Comparison of ENCODE assay signal across 21 cellular contexts in the genomic region with DNA sequence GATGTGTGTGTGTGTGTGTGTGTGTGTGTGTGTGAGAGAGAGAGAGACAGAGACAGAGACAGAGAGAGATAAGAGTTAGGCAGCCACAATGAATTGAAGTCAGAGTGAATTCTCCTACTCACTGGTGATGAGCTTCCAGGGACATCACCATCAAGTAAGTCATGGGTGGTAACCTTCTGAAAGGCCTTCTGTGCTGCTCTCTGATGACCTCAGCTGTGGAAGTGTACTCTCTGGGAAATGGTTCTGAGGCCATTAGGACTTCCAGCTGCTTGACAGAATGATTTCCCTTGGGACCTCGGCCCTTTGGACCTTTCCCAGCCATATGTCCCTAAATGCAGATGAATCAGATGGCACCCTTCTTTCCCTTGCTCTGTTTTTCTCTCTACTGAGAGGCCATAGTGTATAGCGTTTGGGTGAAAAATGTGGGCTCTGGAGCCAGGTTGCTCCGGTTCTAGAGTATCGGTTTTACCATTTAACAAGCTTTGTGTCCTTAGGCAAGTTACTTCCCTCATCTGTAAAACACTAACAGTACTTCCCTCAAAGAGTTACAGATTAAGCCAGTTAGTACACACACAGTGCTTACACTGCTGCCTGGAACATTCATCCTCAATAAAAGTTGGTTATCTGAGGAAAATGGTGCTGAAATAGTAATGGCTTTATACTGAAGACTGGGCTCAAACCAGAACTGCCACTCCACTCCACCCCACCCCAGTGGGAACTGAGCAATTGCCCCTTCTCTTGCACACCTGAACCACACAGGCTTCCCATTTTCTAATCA. TPM values are rescaled to one million over a fixed set of nuclear protein-coding genes. Genes with fewer than 3 reads are reported as not detected.
DNase-seq lines count a peak whose midpoint lies in the region; ATAC-seq and TF ChIP-seq lines count a peak whose summit lies in the region.
"Had no signal": no experiment of that assay in that cellular context is flagged by ENCODE, and none has a peak within 500 bp of the region (broad histone marks: within the 10 kb centered on the region; RNA-seq: fewer than 3 reads in every experiment).

No MANE protein-coding gene starts in this region.

- H3K4me3 Mint-ChIP-seq in progenitor cell of endocrine pancreas (ENCODE audit: low read depth) = no peak overlapping the region
- no peak overlapping the region for H3K4me3 Mint-ChIP-seq in stimulated activated naive B cell treated with anti-CD40 and anti-IgM and Interleukin-4, amounts not matched to agents 10 μg/mL and 1 μg/mL and 100 μg/mL, for 72 hours
- H3K4me3 Mint-ChIP-seq: activated naive CD8-positive, alpha-beta T cell; stimulated activated naive CD8-positive, alpha-beta T cell treated with anti-CD3 and anti-CD28 coated beads, Interleukin-15, amount 100 ng/mL, for 72 hours; T-helper 1 cell treated with Interleukin-12 subunit alpha and Interleukin-12 subunit beta and Interleukin-4 antibody, amounts not matched to agents 30 μg/mL and 1 μg/mL, for 36 hours had no signal

- H3K36me3 ChIP-seq in left ventricle myocardium inferior = no peaks in the 10 kb centered on the region
- no peaks in the 10 kb centered on the region for H3K36me3 ChIP-seq in effector memory CD4-positive, alpha-beta T cell (ENCODE audit: control insufficient read depth, insufficient read depth, low read length)
- H3K36me3 ChIP-seq: neutrophil had no signal

- H3K9me3 ChIP-seq in left ventricle myocardium inferior (replicated peaks) = no peaks in the 10 kb centered on the region
- no peaks in the 10 kb centered on the region for H3K9me3 ChIP-seq in effector memory CD4-positive, alpha-beta T cell (ENCODE audit: control insufficient read depth, low read length)
- H3K9me3 ChIP-seq: BLaER1, neutrophil had no signal

- TF ChIP-seq CTCF in VCaP (conservative IDR thresholded peaks at IDR 0.05) = no peak
- TF ChIP-seq CTCF in left ventricle myocardium inferior (IDR thresholded peaks at IDR 0.05; ENCODE audit: borderline replicate concordance) = no peak
- no peak for TF ChIP-seq CTCF in progenitor cell of endocrine pancreas (IDR thresholded peaks at IDR 0.05; ENCODE audit: unreplicated experiment)

- H3K4me1 Mint-ChIP-seq in progenitor cell of endocrine pancreas (ENCODE audit: low read depth) = peaks cover 20% of the 10 kb centered on the region
- peaks cover 0 to 7% of the 10 kb centered on the region in 2 donors for H3K4me1 Mint-ChIP-seq in stimulated activated naive B cell treated with anti-CD40 and anti-IgM and Interleukin-4, amounts not matched to agents 10 μg/mL and 1 μg/mL and 100 μg/mL, for 72 hours

- DNase-seq in EH (ENCODE audit: low read depth) (peak; percentile 52), left ventricle myocardium inferior (peak; percentile 43), progenitor cell of endocrine pancreas (ENCODE audit: low spot score, unreplicated experiment) (no peak), NCI-H2171 treated with DMSO at 0.1 percent for 48 hours (lab: John Stamatoyannopoulos, UW) (no peak)
- no peak for DNase-seq in stimulated activated naive B cell treated with anti-CD40 and anti-IgM and Interleukin-4, amounts not matched to agents 10 μg/mL and 1 μg/mL and 100 μg/mL, for 72 hours
- no peak for DNase-seq in effector memory CD4-positive, alpha-beta T cell
- no peak for DNase-seq in activated effector memory CD4-positive, alpha-beta T cell treated with Interleukin-2 at 50 U/mL for 16 hours
- DNase-seq: activated CD8-positive, alpha-beta memory T cell treated with anti-CD3 and anti-CD28 coated beads, Interleukin-2, amount 50 U/mL, for 48 hours; central memory CD4-positive, alpha-beta T cell; DND-41; hippocampal formation; NCI-H187 treated with DMSO at 0.1 percent for 48 hours; NCI-H526 treated with DMSO at 0.1 percent for 48 hours; stimulated activated naive CD8-positive, alpha-beta T cell treated with anti-CD3 and anti-CD28 coated beads, Interleukin-15, amount 100 ng/mL, for 72 hours had no signal

- intact Hi-C loops in left ventricle myocardium inferior (cut with micrococcal nuclease) = no loop called here

- H3K27ac Mint-ChIP-seq in progenitor cell of endocrine pancreas = peak overlapping the region; percentile 56
- H3K27ac Mint-ChIP-seq in stimulated activated naive B cell treated with anti-CD40 and anti-IgM and Interleukin-4, amounts not matched to agents 10 μg/mL and 1 μg/mL and 100 μg/mL, for 72 hours = no peak overlapping the region
- H3K27ac Mint-ChIP-seq: activated naive CD8-positive, alpha-beta T cell; T-helper 1 cell treated with Interleukin-12 subunit alpha and Interleukin-12 subunit beta and Interleukin-4 antibody, amounts not matched to agents 30 μg/mL and 1 μg/mL, for 36 hours had no signal

- no peak overlapping the region for H3K4me3 ChIP-seq in left ventricle myocardium inferior
- no peak overlapping the region for H3K4me3 ChIP-seq in effector memory CD4-positive, alpha-beta T cell (ENCODE audit: insufficient read depth, low read depth, low read length, poor library complexity, severe bottlenecking)
- H3K4me3 ChIP-seq: BLaER1 had no signal

- H3K27ac ChIP-seq in VCaP = peak overlapping the region; percentile 48
- peak overlapping the region; percentile 68 for H3K27ac ChIP-seq in left ventricle myocardium inferior (replicated peaks)
- H3K27ac ChIP-seq in effector memory CD4-positive, alpha-beta T cell (ENCODE audit: insufficient read depth, low read length, poor library complexity, severe bottlenecking) = no peak overlapping the region
- H3K27ac ChIP-seq: BLaER1, neutrophil, RWPE1 had no signal

- no peaks in the 10 kb centered on the region for H3K9me3 Mint-ChIP-seq in progenitor cell of endocrine pancreas (ENCODE audit: low read depth)
- H3K9me3 Mint-ChIP-seq in stimulated activated naive B cell treated with anti-CD40 and anti-IgM and Interleukin-4, amounts not matched to agents 10 μg/mL and 1 μg/mL and 100 μg/mL, for 72 hours = no peaks in the 10 kb centered on the region
- H3K9me3 Mint-ChIP-seq: stimulated activated naive CD8-positive, alpha-beta T cell treated with anti-CD3 and anti-CD28 coated beads, Interleukin-15, amount 100 ng/mL, for 72 hours; T-helper 1 cell treated with Interleukin-12 subunit alpha and Interleukin-12 subunit beta and Interleukin-4 antibody, amounts not matched to agents 30 μg/mL and 1 μg/mL, for 36 hours had no signal

- peaks cover 48% of the 10 kb centered on the region for H3K4me1 ChIP-seq in left ventricle myocardium inferior
- H3K4me1 ChIP-seq in effector memory CD4-positive, alpha-beta T cell (ENCODE audit: control insufficient read depth, insufficient read depth, low read length, poor library complexity, severe bottlenecking) = no peaks in the 10 kb centered on the region

- no peak for ATAC-seq in stimulated activated naive B cell treated with anti-CD40 and anti-IgM and Interleukin-4, amounts not matched to agents 10 μg/mL and 1 μg/mL and 100 μg/mL, for 72 hours (replicated peaks)
- ATAC-seq: activated CD4-positive, CD25-positive, alpha-beta regulatory T cell treated with anti-CD3 and anti-CD28 coated beads, Interleukin-2, amount 50 U/mL, for 24 hours; stimulated activated naive CD8-positive, alpha-beta T cell treated with anti-CD3 and anti-CD28 coated beads, Interleukin-15, amount 100 ng/mL, for 72 hours had no signal

- H3K27me3 ChIP-seq in left ventricle myocardium inferior (ENCODE audit: low read depth) = no peaks in the 10 kb centered on the region
- H3K27me3 ChIP-seq in effector memory CD4-positive, alpha-beta T cell (replicated peaks; ENCODE audit: control insufficient read depth, insufficient read depth, low read length, poor library complexity, severe bottlenecking) = no peaks in the 10 kb centered on the region
- H3K27me3 ChIP-seq: BLaER1 had no signal

- peaks cover 3% of the 10 kb centered on the region for H3K36me3 Mint-ChIP-seq in progenitor cell of endocrine pancreas (ENCODE audit: insufficient read depth)
- peaks cover 11 to 31% of the 10 kb centered on the region in 2 donors for H3K36me3 Mint-ChIP-seq in stimulated activated naive B cell treated with anti-CD40 and anti-IgM and Interleukin-4, amounts not matched to agents 10 μg/mL and 1 μg/mL and 100 μg/mL, for 72 hours

- no peaks in the 10 kb centered on the region for H3K27me3 Mint-ChIP-seq in progenitor cell of endocrine pancreas
- peaks cover 0 to 5% of the 10 kb centered on the region in 2 donors for H3K27me3 Mint-ChIP-seq in stimulated activated naive B cell treated with anti-CD40 and anti-IgM and Interleukin-4, amounts not matched to agents 10 μg/mL and 1 μg/mL and 100 μg/mL, for 72 hours
- H3K27me3 Mint-ChIP-seq: activated naive CD8-positive, alpha-beta T cell; stimulated activated naive CD8-positive, alpha-beta T cell treated with anti-CD3 and anti-CD28 coated beads, Interleukin-15, amount 100 ng/mL, for 72 hours had no signal

RNA-seq across cellular contexts. Expression of a gene that starts 7.6 kb away (rescaled TPM):
- total RNA-seq in left ventricle myocardium inferior (30.1 TPM), progenitor cell of endocrine pancreas (80.4 and 84.1 TPM in 2 replicates)

RNA-seq across cellular contexts. Expression of a gene that starts 59.2 kb away (rescaled TPM):
- total RNA-seq in left ventricle myocardium inferior = not detected
- total RNA-seq in progenitor cell of endocrine pancreas = 4.3 and 4.9 TPM in 2 replicates

Comparison
In these comparisons a context has a peak if more than half of its experiments do, and no peak if none do; other contexts are left out.
1. DNase-seq: peak in EH (single experiment) and left ventricle myocardium inferior (single experiment); none in progenitor cell of endocrine pancreas (single experiment), stimulated activated naive B cell treated with anti-CD40 and anti-IgM and Interleukin-4, amounts not matched to agents 10 μg/mL and 1 μg/mL and 100 μg/mL, for 72 hours (single experiment), effector memory CD4-positive, alpha-beta T cell (0 of 3), activated effector memory CD4-positive, alpha-beta T cell treated with Interleukin-2 at 50 U/mL for 16 hours (single experiment) and NCI-H2171 treated with DMSO at 0.1 percent for 48 hours (single experiment).